11 cellular contexts compared by ENCODE assay signal in genomic region chr13:99548448-99548847, GRCh38. TPM values are rescaled to one million over a fixed set of nuclear protein-coding genes. Genes with fewer than 3 reads are reported as not detected.
DNase-seq lines count a peak whose midpoint lies in the region; ATAC-seq lines count a peak whose summit lies in the region.
"Had no signal": no experiment of that assay in that cellular context is flagged by ENCODE, and none has a peak within 500 bp of the region (broad histone marks: within the 10 kb centered on the region; RNA-seq: fewer than 3 reads in every experiment).

No MANE protein-coding gene starts in this region.

- no peak overlapping the region for H2BK120ac ChIP-seq in trophoblast cell (ENCODE audit: insufficient read depth, low read length, poor library complexity)

- H3K9me3 ChIP-seq in trophoblast cell (ENCODE audit: insufficient read depth, low read depth, low read length), result no peaks in the 10 kb centered on the region
- H3K9me3 ChIP-seq: thyroid gland had no signal

- H3K79me2 ChIP-seq in trophoblast cell (ENCODE audit: control insufficient read depth, insufficient read depth, low read length, poor library complexity), result no peaks in the 10 kb centered on the region

- no peak overlapping the region for H3K27ac ChIP-seq in trophoblast cell (ENCODE audit: low read depth, low read length)
- H3K27ac ChIP-seq: thyroid gland had no signal

- no peaks in the 10 kb centered on the region for H3K4me1 ChIP-seq in trophoblast cell (ENCODE audit: control insufficient read depth in 1 of 2, insufficient read depth in 2 of 2, low read length in 2 of 2)
- H3K4me1 ChIP-seq: thyroid gland had no signal

- no peaks in the 10 kb centered on the region for H3K27me3 ChIP-seq in trophoblast cell (ENCODE audit: insufficient read depth, low read length)
- H3K27me3 ChIP-seq: thyroid gland had no signal

- H3K27me3 Mint-ChIP-seq in effector memory CD8-positive, alpha-beta T cell, result no peaks in the 10 kb centered on the region
- no peaks in the 10 kb centered on the region for H3K27me3 Mint-ChIP-seq in T-helper 2 cell treated with Interferon-gamma antibody and Interleukin-4, amounts not matched to agents 5 μg/mL and 100 μg/mL, for 36 hours (ENCODE audit: low read depth)

- WGBS in trophoblast cell (ENCODE audit: extremely low coverage, insufficient coverage, insufficient read length), result no CpG with 5 or more reads among the region's 4 CpGs

- no peak overlapping the region for H3K23ac ChIP-seq in trophoblast cell (ENCODE audit: low read length)

- no peak overlapping the region for H3K18ac ChIP-seq in trophoblast cell (ENCODE audit: low read length)

- H3K27ac Mint-ChIP-seq in effector memory CD8-positive, alpha-beta T cell, result peak overlapping the region; percentile 16 to 21
- H3K27ac Mint-ChIP-seq in T-helper 2 cell treated with Interferon-gamma antibody and Interleukin-4, amounts not matched to agents 5 μg/mL and 100 μg/mL, for 36 hours, result no peak overlapping the region

- H4K8ac ChIP-seq in trophoblast cell (ENCODE audit: low read depth, low read length), result no peak overlapping the region

- no peak overlapping the region for H2AFZ ChIP-seq in trophoblast cell (ENCODE audit: insufficient read depth, low read length, poor library complexity)

- no peak overlapping the region for H3K4me2 ChIP-seq in trophoblast cell (ENCODE audit: low read length)

- no peak overlapping the region for H2BK12ac ChIP-seq in trophoblast cell (ENCODE audit: low read length)

- no peak overlapping the region for H4K12ac ChIP-seq in trophoblast cell (ENCODE audit: low read depth, low read length)

- no peak overlapping the region for H3K14ac ChIP-seq in trophoblast cell (ENCODE audit: low read length)

- DNase-seq in effector memory CD8-positive, alpha-beta T cell, result no peak
- no peak for DNase-seq in trophoblast cell
- no peak for DNase-seq in stimulated activated CD4-positive, alpha-beta T cell treated with anti-CD3 and anti-CD28 coated beads, Interleukin-4, amount 100 ng/mL, for 4 hours
- no peak for DNase-seq in germinal center (ENCODE audit: low spot score)
- no peak for DNase-seq in T-helper 2 cell treated with Interferon-gamma antibody and Interleukin-4, amounts not matched to agents 5 μg/mL and 100 μg/mL, for 36 hours (ENCODE audit: low spot score)
- DNase-seq: GDM1, NCI-H1417 treated with DMSO at 0.1 percent for 48 hours, thyroid gland had no signal

- no peaks in the 10 kb centered on the region for H3K9me3 Mint-ChIP-seq in effector memory CD8-positive, alpha-beta T cell
- no peaks in the 10 kb centered on the region for H3K9me3 Mint-ChIP-seq in T-helper 2 cell treated with Interferon-gamma antibody and Interleukin-4, amounts not matched to agents 5 μg/mL and 100 μg/mL, for 36 hours

- H3K9ac ChIP-seq in trophoblast cell (ENCODE audit: low read length), result no peak overlapping the region

- H3K4ac ChIP-seq in trophoblast cell (ENCODE audit: low read depth, low read length), result no peak overlapping the region

- ATAC-seq in GM18508 (IDR thresholded peaks at IDR 0.05; ENCODE audit: insufficient read depth, unreplicated experiment) (peak; percentile 36), GM21447 (IDR thresholded peaks at IDR 0.05; ENCODE audit: unreplicated experiment) (peak; percentile 73), HG03354 (IDR thresholded peaks at IDR 0.05; ENCODE audit: poor library complexity, severe bottlenecking, unreplicated experiment) (peak; percentile 77)
- peak; percentile 33 for ATAC-seq in effector memory CD8-positive, alpha-beta T cell (replicated peaks)

- H2BK5ac ChIP-seq in trophoblast cell (ENCODE audit: low read depth, low read length, poor library complexity), result no peak overlapping the region

- H3K4me3 Mint-ChIP-seq in effector memory CD8-positive, alpha-beta T cell, result peak overlapping the region in 1 of 2 donors; percentile 1
- no peak overlapping the region for H3K4me3 Mint-ChIP-seq in T-helper 2 cell treated with Interferon-gamma antibody and Interleukin-4, amounts not matched to agents 5 μg/mL and 100 μg/mL, for 36 hours

- H4K91ac ChIP-seq in trophoblast cell (ENCODE audit: low read depth, low read length), result no peak overlapping the region

- H3K36me3 ChIP-seq in trophoblast cell (ENCODE audit: control insufficient read depth in 1 of 2, insufficient read depth in 2 of 2, low read length in 2 of 2), result peaks cover 25 to 39% of the 10 kb centered on the region in 2 experiments

- peaks cover 8 to 14% of the 10 kb centered on the region in 2 donors for H3K4me1 Mint-ChIP-seq in effector memory CD8-positive, alpha-beta T cell (ENCODE audit: low read depth in 2 of 2)
- peaks cover 12% of the 10 kb centered on the region for H3K4me1 Mint-ChIP-seq in T-helper 2 cell treated with Interferon-gamma antibody and Interleukin-4, amounts not matched to agents 5 μg/mL and 100 μg/mL, for 36 hours (ENCODE audit: low read depth)

- no peak overlapping the region for H3K4me3 ChIP-seq in trophoblast cell (ENCODE audit: low read depth, low read length)
- H3K4me3 ChIP-seq: thyroid gland had no signal

- no peak overlapping the region for H2AK5ac ChIP-seq in trophoblast cell (ENCODE audit: low read length)

- peaks cover 79% of the 10 kb centered on the region for H3K36me3 Mint-ChIP-seq in effector memory CD8-positive, alpha-beta T cell (ENCODE audit: insufficient read depth)
- peaks cover 70% of the 10 kb centered on the region for H3K36me3 Mint-ChIP-seq in T-helper 2 cell treated with Interferon-gamma antibody and Interleukin-4, amounts not matched to agents 5 μg/mL and 100 μg/mL, for 36 hours (ENCODE audit: low read depth)

- H3K79me1 ChIP-seq in trophoblast cell (ENCODE audit: low read length), result no peaks in the 10 kb centered on the region

RNA-seq across cellular contexts. Expression of gene TM9SF2, which starts 47.2 kb away (rescaled TPM):
- polyA plus RNA-seq in trophoblast cell (2013), result 141 and 148 TPM in 2 replicates

RNA-seq across cellular contexts. Expression of gene CLYBL, which starts 58.0 kb away (rescaled TPM):
- polyA plus RNA-seq in trophoblast cell (2013), result 3.1 and 3.5 TPM in 2 replicates
